ENCODE assay signal across 25 cellular contexts in the genomic region with DNA sequence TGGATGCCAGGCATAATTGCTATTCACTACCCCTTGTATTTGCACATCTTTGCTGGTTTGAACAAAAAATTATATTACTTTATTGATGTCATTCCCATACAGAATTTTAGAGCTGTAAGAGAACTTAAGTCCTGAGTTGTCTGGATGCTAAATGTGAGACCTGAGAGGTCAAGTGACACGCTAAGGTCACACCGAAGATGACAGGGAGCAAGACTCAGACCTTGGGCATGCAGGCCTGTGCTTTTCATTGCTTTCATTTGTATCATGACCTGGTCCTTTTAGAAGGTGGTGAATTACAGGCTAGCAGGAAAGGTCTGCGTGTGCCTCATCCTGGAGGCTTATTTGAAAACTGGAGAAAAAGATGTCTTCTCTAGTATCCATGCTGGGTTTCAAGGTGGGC.
"Had no signal": no experiment of that assay in that cellular context is flagged by ENCODE, and none has a peak within 500 bp of the region (broad histone marks: within the 10 kb centered on the region; RNA-seq: fewer than 3 reads in every experiment).

No MANE protein-coding gene starts in this region.

- ATAC-seq: activated CD4-positive, CD25-positive, alpha-beta regulatory T cell treated with anti-CD3 and anti-CD28 coated beads, Interleukin-2, amount 50 U/mL, for 24 hours; effector memory CD8-positive, alpha-beta T cell; gastroesophageal sphincter; left colon; right cardiac atrium; stimulated activated naive B cell treated with anti-CD40 and anti-IgM and Interleukin-4, amounts not matched to agents 10 μg/mL and 1 μg/mL and 100 μg/mL, for 72 hours; upper lobe of right lung had no signal

- DNase-seq: activated CD4-positive, alpha-beta T cell treated with anti-CD3 and anti-CD28 coated beads for 48 hours; activated CD4-positive, alpha-beta T cell treated with anti-CD3 and anti-CD28 coated beads, Interleukin-2, amount 50 U/mL, for 48 hours; activated CD8-positive, alpha-beta memory T cell treated with anti-CD3 and anti-CD28 coated beads for 24 hours; activated effector memory CD4-positive, alpha-beta T cell treated with Interleukin-2 at 50 U/mL for 16 hours; activated naive CD4-positive, alpha-beta T cell treated with Interleukin-2 at 50 U/mL for 16 hours; activated naive CD8-positive, alpha-beta T cell treated with anti-CD3 and anti-CD28 coated beads for 36 hours; adrenal gland; aorta; cerebellar nuclear complex; dorsolateral prefrontal cortex; effector memory CD8-positive, alpha-beta T cell; left colon; mammary epithelial cell; naive B cell; occipital lobe; posterior cingulate gyrus; right cardiac atrium; stimulated activated CD4-positive, alpha-beta T cell treated with anti-CD3 and anti-CD28 coated beads, Interleukin-15, amount 100 ng/mL, for 24 hours; stimulated activated CD4-positive, alpha-beta T cell treated with anti-CD3 and anti-CD28 coated beads, Interleukin-2, amount 100 ng/mL, for 24 hours; stimulated activated naive B cell treated with anti-CD40 and anti-IgM and Interleukin-4, amounts not matched to agents 10 μg/mL and 1 μg/mL and 100 μg/mL, for 72 hours; tibial artery; upper lobe of right lung; WERI-Rb-1 had no signal
